Comparison of ENCODE assay signal across 15 cellular contexts in the genomic region with DNA sequence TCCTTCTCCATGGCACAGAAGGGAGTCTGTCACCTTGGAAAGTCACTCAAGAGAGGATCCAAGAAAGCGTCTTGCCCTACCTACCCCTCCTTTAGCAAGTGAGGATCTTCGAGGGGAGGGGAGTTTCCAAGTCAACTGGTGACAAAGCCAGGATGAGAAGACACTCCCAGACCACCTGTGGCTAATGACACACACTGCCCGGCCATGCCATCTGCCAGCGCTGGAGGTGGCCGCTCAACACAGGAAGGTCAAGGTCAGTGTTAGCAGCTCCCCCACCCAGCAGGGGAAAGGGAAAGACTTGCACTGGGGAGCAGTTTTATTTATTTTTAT. TPM values are rescaled to one million over a fixed set of nuclear protein-coding genes. Genes with fewer than 3 reads are reported as not detected.
A peak's percentile ranks its signal among the peaks of the same experiment; 100 is the strongest.
DNase-seq lines count a peak whose midpoint lies in the region; ATAC-seq lines count a peak whose summit lies in the region.
"Had no signal": no experiment of that assay in that cellular context is flagged by ENCODE, and none has a peak within 500 bp of the region (broad histone marks: within the 10 kb centered on the region; RNA-seq: fewer than 3 reads in every experiment).

No MANE protein-coding gene starts in this region.

- peaks cover 12 to 20% of the 10 kb centered on the region in 2 donors for H3K4me1 ChIP-seq in esophagus (ENCODE audit: control insufficient read depth in 2 of 2, insufficient read depth in 2 of 2, low read length in 1 of 2)
- H3K4me1 ChIP-seq: neural progenitor cell had no signal

- H3K27ac ChIP-seq in esophagus (ENCODE audit: low read depth in 2 of 2, low read length in 1 of 2) (peak overlapping the region; percentile 81 to 88), skin epidermis (peak overlapping the region in 13 of 21 experiments; percentile 13 to 87 (median 75))
- H3K27ac ChIP-seq: neural progenitor cell had no signal

- peaks cover 0 to 9% of the 10 kb centered on the region in 2 donors for H3K36me3 ChIP-seq in esophagus (ENCODE audit: control insufficient read depth in 2 of 2, insufficient read depth in 2 of 2, low read length in 1 of 2)
- H3K36me3 ChIP-seq: neural progenitor cell had no signal

- no peaks in the 10 kb centered on the region for H3K27me3 ChIP-seq in esophagus (ENCODE audit: control insufficient read depth in 1 of 2, insufficient read depth in 2 of 2, low read length in 2 of 2)
- H3K27me3 ChIP-seq: neural progenitor cell had no signal

- DNase-seq in NCI-H748 (lab: John Stamatoyannopoulos, UW; ENCODE audit: unreplicated experiment) (peak; percentile 47), NCI-H748 treated with DMSO at 0.1 percent for 48 hours (lab: John Stamatoyannopoulos, UW) (no peak), NCI-H446 treated with DMSO at 0.1 percent for 48 hours (lab: John Stamatoyannopoulos, UW) (peak; percentile 31)
- DNase-seq: ACHN; EL; erythroblast; NCI-H2107; stimulated activated CD4-positive, alpha-beta T cell treated with anti-CD3 and anti-CD28 coated beads, Interleukin-2, amount 100 ng/mL, for 24 hours; stimulated activated naive CD8-positive, alpha-beta T cell treated with anti-CD3 and anti-CD28 coated beads, Interleukin-15, Interleukin-2, amounts not matched to agents 100 U/mL and 50 U/mL, for 24 hours had no signal

- H3K4me3 ChIP-seq in esophagus (ENCODE audit: low read depth in 1 of 2, low read length in 2 of 2) = no peak overlapping the region
- H3K4me3 ChIP-seq in skin epidermis = no peak overlapping the region
- H3K4me3 ChIP-seq: neural progenitor cell had no signal

- peaks cover 0 to 2% of the 10 kb centered on the region in 2 donors for H3K9me3 ChIP-seq in esophagus (ENCODE audit: control insufficient read depth in 2 of 2, insufficient read depth in 1 of 2, low read depth in 1 of 2, low read length in 1 of 2)

- 75 to 87% methylated on average over 5 of the region's 5 CpGs for WGBS in esophagus, 2 donors

- ATAC-seq in HG03457 (IDR thresholded peaks at IDR 0.05; ENCODE audit: unreplicated experiment) = no peak
- no peak for ATAC-seq in GM19455 (IDR thresholded peaks at IDR 0.05; ENCODE audit: unreplicated experiment)
- ATAC-seq in GM21447 (IDR thresholded peaks at IDR 0.05; ENCODE audit: unreplicated experiment) = no peak
- ATAC-seq: stimulated activated naive CD8-positive, alpha-beta T cell treated with anti-CD3 and anti-CD28 coated beads, Interleukin-15, Interleukin-2, amounts not matched to agents 100 U/mL and 50 U/mL, for 24 hours had no signal

RNA-seq across cellular contexts. Expression of gene ELK3, which starts 41.3 kb away (rescaled TPM):
- 10 to 100 TPM; 15.8 to 17.0 TPM for polyA plus RNA-seq in esophagus
